Comparison of ENCODE assay signal across 16 cellular contexts in genomic region chr2:41326801-41327200, GRCh38.
"Had no signal": no experiment of that assay in that cellular context is flagged by ENCODE, and none has a peak within 500 bp of the region (broad histone marks: within the 10 kb centered on the region; RNA-seq: fewer than 3 reads in every experiment).

No MANE protein-coding gene starts in this region.

- H3K9me3 ChIP-seq: breast epithelium, upper lobe of right lung had no signal

- H3K27ac Mint-ChIP-seq: activated CD4-positive, alpha-beta memory T cell treated with anti-CD3 and anti-CD28 coated beads for 36 hours; activated naive CD4-positive, alpha-beta T cell treated with anti-CD3 and anti-CD28 coated beads, Interleukin-2, amount 50 U/mL, for 72 hours; natural killer cell had no signal

- ATAC-seq: activated naive CD4-positive, alpha-beta T cell treated with anti-CD3 and anti-CD28 coated beads, Interleukin-2, amount 50 U/mL, for 72 hours; activated T-cell treated with anti-CD3 and anti-CD28 coated beads, Interleukin-2, amount 50 U/mL, for 4 hours; esophagus mucosa; left lobe of liver; natural killer cell; stimulated activated naive CD8-positive, alpha-beta T cell treated with anti-CD3 and anti-CD28 coated beads, Interleukin-15, Interleukin-2, amounts not matched to agents 100 U/mL and 50 U/mL, for 24 hours; upper lobe of right lung had no signal

- H3K36me3 ChIP-seq: breast epithelium, upper lobe of right lung had no signal

- H3K4me3 Mint-ChIP-seq: activated CD4-positive, alpha-beta memory T cell treated with anti-CD3 and anti-CD28 coated beads for 36 hours; activated T-cell treated with anti-CD3 and anti-CD28 coated beads, Interleukin-2, amount 50 U/mL, for 4 hours; natural killer cell had no signal

- H3K4me1 ChIP-seq: breast epithelium, upper lobe of right lung had no signal

- H3K36me3 Mint-ChIP-seq: activated CD4-positive, alpha-beta memory T cell treated with anti-CD3 and anti-CD28 coated beads for 36 hours; activated naive CD4-positive, alpha-beta T cell treated with anti-CD3 and anti-CD28 coated beads, Interleukin-2, amount 50 U/mL, for 72 hours; natural killer cell had no signal

- H3K9me3 Mint-ChIP-seq: activated T-cell treated with anti-CD3 and anti-CD28 coated beads, Interleukin-2, amount 50 U/mL, for 4 hours had no signal

- H3K27ac ChIP-seq: breast epithelium, upper lobe of right lung had no signal

- H3K4me1 Mint-ChIP-seq: natural killer cell had no signal

- H3K27me3 ChIP-seq: breast epithelium, upper lobe of right lung had no signal

- H3K27me3 Mint-ChIP-seq: activated CD4-positive, alpha-beta memory T cell treated with anti-CD3 and anti-CD28 coated beads for 36 hours had no signal

- DNase-seq: activated CD4-positive, alpha-beta memory T cell treated with anti-CD3 and anti-CD28 coated beads for 36 hours; activated CD4-positive, alpha-beta T cell treated with anti-CD3 and anti-CD28 coated beads for 1 hour; activated effector memory CD4-positive, alpha-beta T cell treated with anti-CD3 and anti-CD28 coated beads, Interleukin-2, amount 50 U/mL, for 16 hours; activated T-cell treated with anti-CD3 and anti-CD28 coated beads, Interleukin-2, amount 50 U/mL, for 4 hours; amygdala; islet precursor cell; mammary epithelial cell; natural killer cell; stimulated activated CD4-positive, alpha-beta T cell treated with anti-CD3 and anti-CD28 coated beads, Interleukin-4, amount 100 ng/mL, for 1 hour; stimulated activated CD8-positive, alpha-beta memory T cell treated with anti-CD3 and anti-CD28 coated beads, Interleukin-4, amount 100 ng/mL, for 48 hours; stimulated activated naive CD8-positive, alpha-beta T cell treated with anti-CD3 and anti-CD28 coated beads, Interleukin-15, Interleukin-2, amounts not matched to agents 100 U/mL and 50 U/mL, for 24 hours; upper lobe of right lung had no signal

- H3K4me3 ChIP-seq: breast epithelium, upper lobe of right lung had no signal
